Comparison of ENCODE assay signal across 24 cellular contexts in genomic region chr6:35357671-35358070, GRCh38. TPM values are rescaled to one million over a fixed set of nuclear protein-coding genes. Genes with fewer than 3 reads are reported as not detected.
DNase-seq lines count a peak whose midpoint lies in the region; ATAC-seq and TF ChIP-seq lines count a peak whose summit lies in the region.
"Had no signal": no experiment of that assay in that cellular context is flagged by ENCODE, and none has a peak within 500 bp of the region (broad histone marks: within the 10 kb centered on the region; RNA-seq: fewer than 3 reads in every experiment).

No MANE protein-coding gene starts in this region.

- 57 to 68% (median 63%) methylated on average over 4 of the region's 4 CpGs for WGBS in heart left ventricle, 4 donors
- WGBS in stomach, 5 donors, result 45 to 74% (median 58%) methylated on average over 4 of the region's 4 CpGs

- ATAC-seq in heart left ventricle, result no peak
- no peak for ATAC-seq in WTC11
- no peak for ATAC-seq in mucosa of descending colon
- no peak for ATAC-seq in HG03565 (IDR thresholded peaks at IDR 0.05; ENCODE audit: unreplicated experiment)
- ATAC-seq: A549, GM12878, GM23338 had no signal

- H3K9me3 ChIP-seq in right atrium auricular region (no peaks in the 10 kb centered on the region), heart left ventricle (no peaks in the 10 kb centered on the region), stomach (no peaks in the 10 kb centered on the region), mucosa of descending colon (no peaks in the 10 kb centered on the region)
- H3K9me3 ChIP-seq: A549, HAP-1 had no signal

- H3K27me3 ChIP-seq in right atrium auricular region (no peaks in the 10 kb centered on the region), heart left ventricle (no peaks in the 10 kb centered on the region), stomach (no peaks in the 10 kb centered on the region)

- H3K27ac Mint-ChIP-seq in WTC11 (0 out of 2 replicates have a peak overlapping the region, but pooled peaks have one; percentile 81), nephron progenitor cell (peak overlapping the region; percentile 78)
- H3K27ac Mint-ChIP-seq: B cell, CD14-positive monocyte, GM23338 had no signal

- H3K4me1 Mint-ChIP-seq in WTC11, result peaks cover 27% of the 10 kb centered on the region
- H3K4me1 Mint-ChIP-seq in nephron progenitor cell, result peaks cover 60% of the 10 kb centered on the region

- POLR2A ChIA-PET in WTC11 (lab: Charles Lee), result no interaction called here

- H3K4me1 ChIP-seq in right atrium auricular region (peaks cover 0 to 56% of the 10 kb centered on the region in 2 donors), heart left ventricle (peaks cover 0 to 60% (median 41%) of the 10 kb centered on the region in 12 donors), stomach (peaks cover 12 to 64% (median 32%) of the 10 kb centered on the region in 4 donors), mucosa of descending colon (ENCODE audit: low read depth) (no peaks in the 10 kb centered on the region)
- H3K4me1 ChIP-seq: HAP-1 had no signal

- no peak for TF ChIP-seq CTCF in right atrium auricular region (IDR thresholded peaks at IDR 0.05)
- TF ChIP-seq CTCF in heart left ventricle (IDR thresholded peaks at IDR 0.05), result no peak
- no peak for TF ChIP-seq CTCF in WTC11 (IDR thresholded peaks at IDR 0.05)
- TF ChIP-seq CTCF in nephron progenitor cell (IDR thresholded peaks at IDR 0.05), result no peak
- TF ChIP-seq CTCF in stomach (IDR thresholded peaks at IDR 0.05), result no peak
- no peak for TF ChIP-seq CTCF in mucosa of descending colon (IDR thresholded peaks at IDR 0.05)

- TF ChIP-seq POLR2A in heart left ventricle (IDR thresholded peaks at IDR 0.05) (no peak), stomach (IDR thresholded peaks at IDR 0.05) (no peak)

- DNase-seq in right atrium auricular region (ENCODE audit: low spot score) (no peak), heart left ventricle (no peak), WTC11 (ENCODE audit: low spot score) (no peak), nephron progenitor cell (no peak), stomach (peak; percentile 57), D341Med (ENCODE audit: low spot score) (no peak), mucosa of descending colon (no peak)
- DNase-seq: COR-L47, DMS 273 treated with DMSO at 0.1 percent for 48 hours, DND-41, NCI-H1105 treated with DMSO at 0.1 percent for 48 hours, NCI-H2029 treated with DMSO at 0.1 percent for 48 hours, NCI-H226, NCI-H510A treated with DMSO at 0.1 percent for 48 hours, NCI-H748 treated with DMSO at 0.1 percent for 48 hours, OCI-M1 had no signal

- intact Hi-C loops in heart left ventricle (cut with DNase I) (no loop called here), stomach (cut with DNase I; ENCODE audit: low total_unique reads) (no loop called here), mucosa of descending colon (cut with DNase I, micrococcal nuclease) (no loop called here)

- H3K36me3 ChIP-seq in right atrium auricular region (peaks cover 15% of the 10 kb centered on the region), heart left ventricle (peaks cover 0 to 40% (median 24%) of the 10 kb centered on the region in 9 donors), stomach (peaks cover 8 to 43% (median 34%) of the 10 kb centered on the region in 4 donors), mucosa of descending colon (ENCODE audit: low read depth) (no peaks in the 10 kb centered on the region)
- H3K36me3 ChIP-seq: HAP-1 had no signal

- H3K4me3 ChIP-seq in right atrium auricular region (no peak overlapping the region), heart left ventricle (no peak overlapping the region), stomach (no peak overlapping the region), mucosa of descending colon (no peak overlapping the region)
- H3K4me3 ChIP-seq: A549, GM12878, GM23338, HAP-1 had no signal

- CTCF ChIA-PET in WTC11 (lab: Charles Lee), result interaction anchor here (0.7 kb wide), 1 partner anchor 13 kb away, joined by 4 read pairs; no protein-coding TSS in a partner anchor

- no peak overlapping the region for H3K4me3 Mint-ChIP-seq in WTC11
- no peak overlapping the region for H3K4me3 Mint-ChIP-seq in nephron progenitor cell
- H3K4me3 Mint-ChIP-seq: B cell, CD14-positive monocyte, GM23338, IgD-negative memory B cell had no signal

- H3K9me3 Mint-ChIP-seq in WTC11 (peaks cover 8% of the 10 kb centered on the region; the same call in 1 of the 2 replicates), nephron progenitor cell (no peaks in the 10 kb centered on the region)
- H3K9me3 Mint-ChIP-seq: GM23338, IgD-negative memory B cell had no signal

- no peaks in the 10 kb centered on the region for H3K27me3 Mint-ChIP-seq in WTC11 (ENCODE audit: low read depth)
- peaks cover 2% of the 10 kb centered on the region for H3K27me3 Mint-ChIP-seq in nephron progenitor cell (ENCODE audit: low read depth, poor library complexity)
- H3K27me3 Mint-ChIP-seq: B cell, IgD-negative memory B cell had no signal

- H3K27ac ChIP-seq in right atrium auricular region, result peak overlapping the region; percentile 51 to 72
- H3K27ac ChIP-seq in heart left ventricle, result peak overlapping the region in 1 of 12 donors; percentile 15
- no peak overlapping the region for H3K27ac ChIP-seq in stomach
- H3K27ac ChIP-seq: A549 had no signal

- TF ChIP-seq EP300 in stomach (IDR thresholded peaks at IDR 0.05), result no peak

- H3K36me3 Mint-ChIP-seq in WTC11 (peaks cover 27% of the 10 kb centered on the region), nephron progenitor cell (ENCODE audit: low read depth) (peaks cover 35% of the 10 kb centered on the region)

TF ChIP-seq in WTC11, 78 proteins besides CTCF, POLR2A, EP300 and RAD21:
- no peak for TF ChIP-seq AFF4 (CRISPR knock-in tag; IDR thresholded peaks at IDR 0.05; ENCODE audit: borderline replicate concordance)

RNA-seq across cellular contexts. Expression of gene PPARD, which starts 15.3 kb away (rescaled TPM):
- 10 to 100 TPM; 11.0 to 14.8 TPM for total RNA-seq in right atrium auricular region
- total RNA-seq in heart left ventricle, result 10 to 100 TPM; 10.0 to 22.0 (median 13.4) TPM
- polyA plus RNA-seq in heart left ventricle, result 10 to 100 TPM; 13.8 to 23.8 TPM
- total RNA-seq in WTC11 (2021), result 14.7 to 17.1 TPM (median 16.8 TPM) in 3 replicates
- 10 to 100 TPM in 3 of 5 donors, 1 to 10 TPM in 2; 2.6 to 34.6 (median 10.5) TPM for total RNA-seq in stomach
- 10 to 100 TPM; 13.8 to 33.1 (median 22.0) TPM for polyA plus RNA-seq in stomach
- total RNA-seq in mucosa of descending colon, result 10 to 100 TPM; 44.4 to 66.7 (median 65.6) TPM

Comparison
In these comparisons a context has a peak if more than half of its experiments do, and no peak if none do; other contexts are left out.
1. H3K27ac ChIP-seq: peak in right atrium auricular region (2 of 2); none in stomach (0 of 5).